8 cellular contexts compared by ENCODE assay signal in genomic region chr11:6468712-6469495, GRCh38. TPM values are rescaled to one million over a fixed set of nuclear protein-coding genes. Genes with fewer than 3 reads are reported as not detected.
DNase-seq lines count a peak whose midpoint lies in the region; ATAC-seq and TF ChIP-seq lines count a peak whose summit lies in the region.

No MANE protein-coding gene starts in this region.

- no peak overlapping the region for H3K27ac Mint-ChIP-seq in endodermal cell

- in situ Hi-C loops in transverse colon (cut with MboI; ENCODE audit: low pct_ligation_motif_present in 1 of 4, low pct_unique_long_range_greater_than_20kb in 1 of 4, low sequenced_read_pairs in 3 of 4), result no loop called here

- no peak for TF ChIP-seq EP300 in transverse colon (IDR thresholded peaks at IDR 0.05; ENCODE audit: low read depth)

- H3K36me3 ChIP-seq in BE2C (no peaks in the 10 kb centered on the region), OCI-LY7 (ENCODE audit: insufficient read depth, low read length) (no peaks in the 10 kb centered on the region), endodermal cell (ENCODE audit: control insufficient read depth, insufficient read depth, low read length) (no peaks in the 10 kb centered on the region), lower lobe of right lung (peaks cover 17% of the 10 kb centered on the region), transverse colon (peaks cover 0 to 7% (median 0%) of the 10 kb centered on the region in 4 donors)

- H3K4me1 ChIP-seq in BE2C (peaks cover 9% of the 10 kb centered on the region), OCI-LY7 (ENCODE audit: insufficient read depth, low read length, poor library complexity, severe bottlenecking) (peaks cover 24% of the 10 kb centered on the region), endodermal cell (ENCODE audit: control insufficient read depth, insufficient read depth, low read length) (no peaks in the 10 kb centered on the region), lower lobe of right lung (peaks cover 20% of the 10 kb centered on the region), transverse colon (peaks cover 20 to 44% (median 25%) of the 10 kb centered on the region in 4 donors)

- no peaks in the 10 kb centered on the region for H3K79me2 ChIP-seq in OCI-LY7 (ENCODE audit: insufficient read depth, low read depth, low read length)

- peak overlapping the region; percentile 52; the same call in 1 of the 2 replicates for H2AFZ ChIP-seq in OCI-LY7 (ENCODE audit: low read length)

- ATAC-seq in GM19043 (IDR thresholded peaks at IDR 0.05; ENCODE audit: low read depth, unreplicated experiment) (peak; percentile 70), HG03378 (IDR thresholded peaks at IDR 0.05; ENCODE audit: unreplicated experiment) (peak; percentile 82), lower lobe of right lung (peak; percentile 80 to 83)

- H4K20me1 ChIP-seq in OCI-LY7 (ENCODE audit: insufficient read depth, low read length), result no peaks in the 10 kb centered on the region

- TF ChIP-seq CTCF in BE2C (IDR thresholded peaks at IDR 0.05; ENCODE audit: low read depth, low read length), result no peak
- no peak for TF ChIP-seq CTCF in OCI-LY7 (conservative IDR thresholded peaks at IDR 0.05; ENCODE audit: low read length)
- TF ChIP-seq CTCF in endodermal cell (conservative IDR thresholded peaks at IDR 0.05), result no peak
- no peak for TF ChIP-seq CTCF in lower lobe of right lung (IDR thresholded peaks at IDR 0.05)
- no peak for TF ChIP-seq CTCF in transverse colon (IDR thresholded peaks at IDR 0.05)

- POLR2A ChIA-PET in OCI-LY7 (lab: Charles Lee), result interaction anchor here (0.8 to 1.4 kb wide), 5 partner anchors 7 to 79 kb away, joined by 3 to 4 read pairs (median 3); partner anchors contain the start of gene SMPD1

- H3K36me3 Mint-ChIP-seq in endodermal cell (ENCODE audit: low read depth), result peaks cover under 1% of the 10 kb centered on the region

- TF ChIP-seq POLR2A in transverse colon (IDR thresholded peaks at IDR 0.05), result no peak

- intact Hi-C loops in OCI-LY7 (cut with micrococcal nuclease; ENCODE audit: unreplicated experiment), result no loop called here
- intact Hi-C loops in lower lobe of right lung (cut with DNase I), result no loop called here
- intact Hi-C loops in transverse colon (cut with DNase I; ENCODE audit: low total_unique reads), result no loop called here

- H3K9me3 ChIP-seq in BE2C (no peaks in the 10 kb centered on the region), OCI-LY7 (ENCODE audit: low read length) (no peaks in the 10 kb centered on the region), endodermal cell (ENCODE audit: control insufficient read depth, low read length) (no peaks in the 10 kb centered on the region), lower lobe of right lung (no peaks in the 10 kb centered on the region), transverse colon (no peaks in the 10 kb centered on the region)

- H3K4me3 Mint-ChIP-seq in endodermal cell, result no peak overlapping the region

- no peak overlapping the region for H3K9ac ChIP-seq in endodermal cell (ENCODE audit: extremely low read depth, low read length, poor library complexity, severe bottlenecking)

- DNase-seq in BE2C, result peak; percentile 91
- peak; percentile 52 for DNase-seq in OCI-LY7 (ENCODE audit: low spot score)
- peak; percentile 98 for DNase-seq in endodermal cell
- peak; percentile 84 for DNase-seq in lower lobe of right lung
- peak; percentile 76 for DNase-seq in transverse colon
- no peak for DNase-seq in NK-92 treated with Interleukin-12 subunit alpha and Interleukin-12 subunit beta, amount 100 ng/mL, for 24 hours (lab: John Stamatoyannopoulos, UW)

- CTCF ChIA-PET in OCI-LY7 (lab: Charles Lee; ENCODE audit: unreplicated experiment), result interaction anchor here (0.7 kb wide), 1 partner anchor 8 kb away, joined by 3 read pairs; no protein-coding TSS in a partner anchor

- H3K4me3 ChIP-seq in BE2C (ENCODE audit: low read depth, low read length), result no peak overlapping the region; the same call in 1 of the 2 replicates
- no peak overlapping the region for H3K4me3 ChIP-seq in OCI-LY7 (ENCODE audit: low read depth, low read length, poor library complexity, severe bottlenecking)
- H3K4me3 ChIP-seq in endodermal cell (ENCODE audit: low read length), result no peak overlapping the region
- no peak overlapping the region for H3K4me3 ChIP-seq in lower lobe of right lung
- H3K4me3 ChIP-seq in transverse colon, result no peak overlapping the region

- H3K27ac ChIP-seq in OCI-LY7 (ENCODE audit: low read depth, low read length, poor library complexity, severe bottlenecking), result no peak overlapping the region
- H3K27ac ChIP-seq in endodermal cell (ENCODE audit: low read depth, low read length), result no peak overlapping the region
- peak overlapping the region; percentile 56 for H3K27ac ChIP-seq in lower lobe of right lung
- peak overlapping the region; percentile 62 to 73 (median 66) for H3K27ac ChIP-seq in transverse colon

- H3K9me2 ChIP-seq in OCI-LY7 (ENCODE audit: insufficient read depth, low read length), result no peaks in the 10 kb centered on the region

- 24 to 63% methylated on average over 4 to 6 of the region's 6 CpGs for WGBS in endodermal cell (ENCODE audit: insufficient coverage in 1 of 2, insufficient read length in 1 of 2), 2 experiments
- WGBS in transverse colon (ENCODE audit: low coverage in 1 of 2), 2 donors, result 53 to 57% methylated on average over 2 to 6 of the region's 6 CpGs

- peak overlapping the region; percentile 20 for H3K4me2 ChIP-seq in OCI-LY7 (ENCODE audit: low read length)

- peaks cover 6% of the 10 kb centered on the region for H3K27me3 Mint-ChIP-seq in endodermal cell (ENCODE audit: insufficient read depth)

- peaks cover 2% of the 10 kb centered on the region for H3K4me1 Mint-ChIP-seq in endodermal cell

- BruUV-seq in OCI-LY7 (replicated peaks; lab: Mats Ljungman, UMichigan), result no TSS peak

- H3K27me3 ChIP-seq in BE2C (no peaks in the 10 kb centered on the region), endodermal cell (ENCODE audit: control insufficient read depth, insufficient read depth, low read length, poor library complexity, severe bottlenecking) (no peaks in the 10 kb centered on the region), lower lobe of right lung (ENCODE audit: low read depth) (no peaks in the 10 kb centered on the region), transverse colon (no peaks in the 10 kb centered on the region)

- H3K9me3 Mint-ChIP-seq in endodermal cell, result no peaks in the 10 kb centered on the region

RNA-seq across cellular contexts. Expression of gene TRIM3, which starts 4.8 kb away (rescaled TPM):
- 19.9 TPM for polyA plus RNA-seq in BE2C (2012; ENCODE audit: insufficient read depth, insufficient read length, low read depth)
- 8.5 and 21.3 TPM in 2 replicates for total RNA-seq in OCI-LY7 (2014; rRNA removed; shearing (Covaris generic))
- 14.7 and 15.5 TPM in 2 replicates for total RNA-seq in OCI-LY7 (2022)
- 10 to 100 TPM; 13.0 to 18.0 TPM for total RNA-seq in endodermal cell
- polyA plus RNA-seq in endodermal cell (2013, experiment 1 of 2), result 19.9 TPM
- 17.8 TPM for polyA plus RNA-seq in endodermal cell (2013, experiment 2 of 2)
- total RNA-seq in lower lobe of right lung, result 18.9 TPM
- total RNA-seq in transverse colon, result 100 to 1,000 TPM in 1 of 4 donors, 10 to 100 TPM in 3; 49.1 to 205 (median 67.9) TPM

RNA-seq across cellular contexts. Expression of gene ARFIP2, which starts 12.2 kb away (rescaled TPM):
- polyA plus RNA-seq in BE2C (2012; ENCODE audit: insufficient read depth, insufficient read length, low read depth), result 40.8 TPM
- total RNA-seq in OCI-LY7 (2014; rRNA removed; shearing (Covaris generic)), result 40.7 and 55.9 TPM in 2 replicates
- 44.0 and 49.0 TPM in 2 replicates for total RNA-seq in OCI-LY7 (2022)
- 10 to 100 TPM; 56.5 to 56.8 TPM for total RNA-seq in endodermal cell
- 37.3 TPM for polyA plus RNA-seq in endodermal cell (2013, experiment 1 of 2)
- polyA plus RNA-seq in endodermal cell (2013, experiment 2 of 2), result 32.9 TPM
- 38.8 TPM for total RNA-seq in lower lobe of right lung
- total RNA-seq in transverse colon, result 100 to 1,000 TPM in 1 of 4 donors, 10 to 100 TPM in 3; 77.3 to 110 (median 87.2) TPM

RNA-seq across cellular contexts. Expression of gene TIMM10B, which starts 12.4 kb away (rescaled TPM):
- polyA plus RNA-seq in BE2C (2012; ENCODE audit: insufficient read depth, insufficient read length, low read depth), result 57.0 TPM
- 43.7 and 52.8 TPM in 2 replicates for total RNA-seq in OCI-LY7 (2014; rRNA removed; shearing (Covaris generic))
- 49.9 and 54.6 TPM in 2 replicates for total RNA-seq in OCI-LY7 (2022)
- 10 to 100 TPM; 29.6 to 30.5 TPM for total RNA-seq in endodermal cell
- 32.9 TPM for polyA plus RNA-seq in endodermal cell (2013, experiment 1 of 2)
- 27.5 TPM for polyA plus RNA-seq in endodermal cell (2013, experiment 2 of 2)
- 34.6 TPM for total RNA-seq in lower lobe of right lung
- total RNA-seq in transverse colon, result 10 to 100 TPM; 19.1 to 40.2 (median 30.3) TPM

RNA-seq across cellular contexts. Expression of gene HPX, which starts 28.1 kb away (rescaled TPM):
- 2.1 TPM for polyA plus RNA-seq in BE2C (2012; ENCODE audit: insufficient read depth, insufficient read length, low read depth)
- 0.16 TPM in 1 of 2 replicates, not detected in the other for total RNA-seq in OCI-LY7 (2014; rRNA removed; shearing (Covaris generic))
- total RNA-seq in OCI-LY7 (2022) (1.2 and 5.2 TPM in 2 replicates), endodermal cell (1 to 10 TPM; 3.9 to 6.0 TPM), lower lobe of right lung (1.7 TPM), transverse colon (1 to 10 TPM in 2 of 4 donors, not detected in 2; 1.8 to 4.6 TPM)
- 2.6 TPM for polyA plus RNA-seq in endodermal cell (2013, experiment 1 of 2)
- polyA plus RNA-seq in endodermal cell (2013, experiment 2 of 2), result 2.3 TPM

RNA-seq across cellular contexts. Expression of gene DNHD1, which starts 28.2 kb away (rescaled TPM):
- polyA plus RNA-seq in BE2C (2012; ENCODE audit: insufficient read depth, insufficient read length, low read depth), result 7.2 TPM
- total RNA-seq in OCI-LY7 (2014; rRNA removed; shearing (Covaris generic)), result 19.3 and 24.3 TPM in 2 replicates
- total RNA-seq in OCI-LY7 (2022), result 52.7 and 56.6 TPM in 2 replicates
- total RNA-seq in endodermal cell, result 10 to 100 TPM; 11.0 to 12.2 TPM
- polyA plus RNA-seq in endodermal cell (2013, experiment 1 of 2), result 7.1 TPM
- 8.3 TPM for polyA plus RNA-seq in endodermal cell (2013, experiment 2 of 2)
- 12.0 TPM for total RNA-seq in lower lobe of right lung
- total RNA-seq in transverse colon, result 10 to 100 TPM; 19.3 to 57.5 (median 34.0) TPM

Comparison
In these comparisons a context has a peak if more than half of its experiments do, and no peak if none do; other contexts are left out.
1. H3K27ac ChIP-seq: peak in lower lobe of right lung (single experiment) and transverse colon (4 of 4); none in OCI-LY7 (single experiment) and endodermal cell (single experiment).
2. Peak in every context shown above with its lines, with median percentiles within 50 percentile points of each other: ATAC-seq.